In genomic region chr2:16682431-16683130, GRCh38 we compare ENCODE assay signal across 20 cellular contexts. TPM values are rescaled to one million over a fixed set of nuclear protein-coding genes. Genes with fewer than 3 reads are reported as not detected.
DNase-seq lines count a peak whose midpoint lies in the region; ATAC-seq, FAIRE-seq and TF ChIP-seq lines count a peak whose summit lies in the region.
"Had no signal": no experiment of that assay in that cellular context is flagged by ENCODE, and none has a peak within 500 bp of the region (broad histone marks: within the 10 kb centered on the region; RNA-seq: fewer than 3 reads in every experiment).

No MANE protein-coding gene starts in this region.

- H3K27ac ChIP-seq in heart left ventricle (no peak overlapping the region), pancreas (no peak overlapping the region), thyroid gland (peak overlapping the region in 2 of 3 donors; percentile 43 to 51), OCI-LY7 (ENCODE audit: low read depth, low read length, poor library complexity, severe bottlenecking) (no peak overlapping the region)
- H3K27ac ChIP-seq: BLaER1 treated with 17β-estradiol and CSF1 and Interleukin-3, amounts not matched to agents 10 nM and 100 nM; HL-60; PC-9 had no signal

- TF ChIP-seq POLR2A in heart left ventricle (IDR thresholded peaks at IDR 0.05) (no peak), thyroid gland (IDR thresholded peaks at IDR 0.05) (no peak)

- H3K36me3 ChIP-seq in heart left ventricle (no peaks in the 10 kb centered on the region), pancreas (no peaks in the 10 kb centered on the region), thyroid gland (no peaks in the 10 kb centered on the region), OCI-LY7 (ENCODE audit: insufficient read depth, low read length) (no peaks in the 10 kb centered on the region; the same call in 1 of the 2 replicates)
- H3K36me3 ChIP-seq: BLaER1 treated with 17β-estradiol and CSF1 and Interleukin-3, amounts not matched to agents 10 nM and 100 nM had no signal

- ATAC-seq in heart left ventricle: peak in 3 of 4 donors; percentile 39 to 48 (median 41)
- peak in 3 of 4 donors; percentile 31 to 69 (median 52) for ATAC-seq in pancreas
- ATAC-seq in GM18502 (IDR thresholded peaks at IDR 0.05; ENCODE audit: poor library complexity, unreplicated experiment): no peak
- ATAC-seq: HCT116 had no signal

- H3K4me1 ChIP-seq in heart left ventricle: peaks cover 0 to 6% (median 0%) of the 10 kb centered on the region in 12 donors
- H3K4me1 ChIP-seq in pancreas: no peaks in the 10 kb centered on the region
- peaks cover 0 to 11% of the 10 kb centered on the region in 2 donors for H3K4me1 ChIP-seq in thyroid gland
- H3K4me1 ChIP-seq in OCI-LY7 (ENCODE audit: insufficient read depth, low read length, poor library complexity, severe bottlenecking): peaks cover 17% of the 10 kb centered on the region

- POLR2A ChIA-PET in OCI-LY7 (lab: Charles Lee): interaction anchor here (0.6 to 1.6 kb wide), 4 partner anchors 15 to 36 kb away, joined by 3 to 5 read pairs (median 4); no protein-coding TSS in a partner anchor

- no peaks in the 10 kb centered on the region for H4K20me1 ChIP-seq in OCI-LY7 (ENCODE audit: insufficient read depth, low read length)
- H4K20me1 ChIP-seq: BLaER1 treated with 17β-estradiol and CSF1 and Interleukin-3, amounts not matched to agents 10 nM and 100 nM had no signal

- peak in 1 of 5 donors; percentile 24 for DNase-seq in heart left ventricle
- no peak for DNase-seq in cardiac septum (ENCODE audit: low spot score)
- peak; percentile 64 for DNase-seq in inferior parietal cortex (ENCODE audit: extremely low spot score)
- no peak for DNase-seq in pancreas
- DNase-seq in thyroid gland: peak; percentile 80 to 82
- no peak for DNase-seq in OCI-LY7 (ENCODE audit: low spot score)
- no peak for DNase-seq in NCI-H1092 treated with DMSO at 0.1 percent for 48 hours (lab: John Stamatoyannopoulos, UW)
- DNase-seq: CD8-positive, alpha-beta memory T cell; DMS79 treated with DMSO at 0.1 percent for 48 hours; NCI-H1417; NCI-H187 treated with DMSO at 0.1 percent for 48 hours; NCI-H446; PC-9 had no signal

- no peaks in the 10 kb centered on the region for H3K27me3 ChIP-seq in heart left ventricle
- H3K27me3 ChIP-seq in pancreas: no peaks in the 10 kb centered on the region
- no peaks in the 10 kb centered on the region for H3K27me3 ChIP-seq in thyroid gland
- H3K27me3 ChIP-seq: BLaER1 treated with 17β-estradiol and CSF1 and Interleukin-3, amounts not matched to agents 10 nM and 100 nM had no signal

- no peak for TF ChIP-seq CTCF in heart left ventricle (IDR thresholded peaks at IDR 0.05)
- TF ChIP-seq CTCF in pancreas (IDR thresholded peaks at IDR 0.05): no peak
- TF ChIP-seq CTCF in thyroid gland (IDR thresholded peaks at IDR 0.05): no peak
- no peak for TF ChIP-seq CTCF in OCI-LY7 (conservative IDR thresholded peaks at IDR 0.05; ENCODE audit: low read length)

- H3K4me3 ChIP-seq in heart left ventricle (no peak overlapping the region), pancreas (no peak overlapping the region), thyroid gland (replicated peaks in 1 of 3) (no peak overlapping the region), OCI-LY7 (ENCODE audit: low read depth, low read length, poor library complexity, severe bottlenecking) (no peak overlapping the region)
- H3K4me3 ChIP-seq: BLaER1 treated with 17β-estradiol and CSF1 and Interleukin-3, amounts not matched to agents 10 nM and 100 nM; PC-9 had no signal

- H3K9me3 ChIP-seq in heart left ventricle (peaks cover 0 to 13% (median 6%) of the 10 kb centered on the region in 12 donors), pancreas (no peaks in the 10 kb centered on the region), thyroid gland (no peaks in the 10 kb centered on the region), OCI-LY7 (ENCODE audit: low read length) (peaks cover 10% of the 10 kb centered on the region)

- FAIRE-seq in pancreas (lab: Jason Lieb, UNC): no peak
- FAIRE-seq: D721Med, HTR-8/SVneo had no signal

- BruUV-seq in OCI-LY7 (replicated peaks; lab: Mats Ljungman, UMichigan): no TSS peak

- H3K79me2 ChIP-seq in OCI-LY7 (ENCODE audit: insufficient read depth, low read depth, low read length): no peaks in the 10 kb centered on the region

- 90 to 92% (median 91%) methylated on average over 9 of the region's 9 CpGs for WGBS in heart left ventricle, 4 donors
- 75 to 76% methylated on average over 9 of the region's 9 CpGs for WGBS in pancreas, 2 donors
- 52 to 58% methylated on average over 6 to 9 of the region's 9 CpGs for WGBS in thyroid gland, 2 donors

- no peak overlapping the region for H2AFZ ChIP-seq in OCI-LY7 (ENCODE audit: low read length)
- H2AFZ ChIP-seq: PC-9 had no signal

- no peak overlapping the region for H3K4me2 ChIP-seq in OCI-LY7 (ENCODE audit: low read length)
- H3K4me2 ChIP-seq: BLaER1 treated with 17β-estradiol and CSF1 and Interleukin-3, amounts not matched to agents 10 nM and 100 nM; PC-9 had no signal

- CTCF ChIA-PET in OCI-LY7 (lab: Charles Lee; ENCODE audit: unreplicated experiment): no interaction called here

- intact Hi-C loops in heart left ventricle (cut with DNase I) (no loop called here), cardiac septum (cut with DNase I) (no loop called here), pancreas (cut with DNase I) (no loop called here), thyroid gland (cut with DNase I) (no loop called here), OCI-LY7 (cut with micrococcal nuclease; ENCODE audit: unreplicated experiment) (no loop called here)

- H3K9me2 ChIP-seq in OCI-LY7 (ENCODE audit: insufficient read depth, low read length): no peaks in the 10 kb centered on the region

RNA-seq across cellular contexts. Expression of gene CYRIA, which starts 16.9 kb away (rescaled TPM):
- total RNA-seq in heart left ventricle (10 to 100 TPM in 2 of 9 donors, 1 to 10 TPM in 6, under 1 TPM in 1; 0.86 to 19.9 (median 3.0) TPM), cardiac septum (3.7 TPM), pancreas (1 to 10 TPM; 1.2 to 7.6 (median 2.2) TPM), thyroid gland (10 to 100 TPM; 33.6 to 79.0 (median 50.0) TPM), OCI-LY7 (2022) (11.7 and 13.4 TPM in 2 replicates)
- polyA plus RNA-seq in heart left ventricle (1 to 10 TPM in 1 of 2 donors, under 1 TPM in 1; 0.95 to 1.6 TPM), pancreas (1 to 10 TPM in 1 of 2 donors, under 1 TPM in 1; 0.65 to 1.3 TPM)
- 2.6 and 5.0 TPM in 2 replicates for total RNA-seq in OCI-LY7 (2014; rRNA removed; shearing (Covaris generic))
- total RNA-seq: G401 had no signal

Comparison
In these comparisons a context has a peak if more than half of its experiments do, and no peak if none do; other contexts are left out.
1. DNase-seq: peak in inferior parietal cortex (single experiment) and thyroid gland (2 of 2); none in cardiac septum (single experiment), pancreas (0 of 6), OCI-LY7 (single experiment) and NCI-H1092 treated with DMSO at 0.1 percent for 48 hours (single experiment).
2. H3K27ac ChIP-seq: peak in thyroid gland (2 of 3); none in heart left ventricle (0 of 12), pancreas (0 of 4) and OCI-LY7 (single experiment).